1 cellular context compared by ENCODE assay signal in genomic region chr9:137441289-137441934, GRCh38.
TF ChIP-seq lines count a peak whose summit lies in the region.

A gene with protein sequence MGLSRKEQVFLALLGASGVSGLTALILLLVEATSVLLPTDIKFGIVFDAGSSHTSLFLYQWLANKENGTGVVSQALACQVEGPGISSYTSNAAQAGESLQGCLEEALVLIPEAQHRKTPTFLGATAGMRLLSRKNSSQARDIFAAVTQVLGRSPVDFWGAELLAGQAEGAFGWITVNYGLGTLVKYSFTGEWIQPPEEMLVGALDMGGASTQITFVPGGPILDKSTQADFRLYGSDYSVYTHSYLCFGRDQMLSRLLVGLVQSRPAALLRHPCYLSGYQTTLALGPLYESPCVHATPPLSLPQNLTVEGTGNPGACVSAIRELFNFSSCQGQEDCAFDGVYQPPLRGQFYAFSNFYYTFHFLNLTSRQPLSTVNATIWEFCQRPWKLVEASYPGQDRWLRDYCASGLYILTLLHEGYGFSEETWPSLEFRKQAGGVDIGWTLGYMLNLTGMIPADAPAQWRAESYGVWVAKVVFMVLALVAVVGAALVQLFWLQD (minus strand): TSS chr9:137441357. CDS start chr9:137438285, 3,072 bp downstream.

TF ChIP-seq in H1, 55 proteins besides CTCF, POLR2A, EP300 and RAD21 (continued from another document):
- TF ChIP-seq BACH1 (IDR thresholded peaks at IDR 0.05; ENCODE audit: low read length) (peak; percentile 60; the same call in 1 of the 2 replicates), SIRT6 (IDR thresholded peaks at IDR 0.05; ENCODE audit: low read length) (no peak), EZH2 (IDR thresholded peaks at IDR 0.05; ENCODE audit: low read depth, low read length, severe bottlenecking) (no peak), TCF12 (IDR thresholded peaks at IDR 0.05; ENCODE audit: low read depth, low read length) (peak; percentile 71; the same call in 1 of the 2 replicates), NRF1 (IDR thresholded peaks at IDR 0.05; ENCODE audit: low read depth, low read length) (no peak), YY1 (IDR thresholded peaks at IDR 0.05; ENCODE audit: low read depth, low read length) (no peak), HDAC2 (IDR thresholded peaks at IDR 0.05; ENCODE audit: borderline replicate concordance in 1 of 2, low read depth in 2 of 2, low read length in 2 of 2) (peak; percentile 44 to 95; a peak in 1 of 4 replicates), PHF8 (conservative IDR thresholded peaks at IDR 0.05; ENCODE audit: low read depth, low read length) (0 out of 2 replicates have a peak, but pooled peaks have one; percentile 21), SP1 (IDR thresholded peaks at IDR 0.05; ENCODE audit: low read depth, low read length) (0 out of 2 replicates have a peak, but pooled peaks have one; percentile 41)
- TF ChIP-seq, protein P1, sequence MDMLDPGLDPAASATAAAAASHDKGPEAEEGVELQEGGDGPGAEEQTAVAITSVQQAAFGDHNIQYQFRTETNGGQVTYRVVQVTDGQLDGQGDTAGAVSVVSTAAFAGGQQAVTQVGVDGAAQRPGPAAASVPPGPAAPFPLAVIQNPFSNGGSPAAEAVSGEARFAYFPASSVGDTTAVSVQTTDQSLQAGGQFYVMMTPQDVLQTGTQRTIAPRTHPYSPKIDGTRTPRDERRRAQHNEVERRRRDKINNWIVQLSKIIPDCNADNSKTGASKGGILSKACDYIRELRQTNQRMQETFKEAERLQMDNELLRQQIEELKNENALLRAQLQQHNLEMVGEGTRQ (IDR thresholded peaks at IDR 0.05; ENCODE audit: low read length) = peak; percentile 57; the same call in 1 of the 2 replicates
